ENCODE assay signal across 10 cellular contexts in the genomic region with DNA sequence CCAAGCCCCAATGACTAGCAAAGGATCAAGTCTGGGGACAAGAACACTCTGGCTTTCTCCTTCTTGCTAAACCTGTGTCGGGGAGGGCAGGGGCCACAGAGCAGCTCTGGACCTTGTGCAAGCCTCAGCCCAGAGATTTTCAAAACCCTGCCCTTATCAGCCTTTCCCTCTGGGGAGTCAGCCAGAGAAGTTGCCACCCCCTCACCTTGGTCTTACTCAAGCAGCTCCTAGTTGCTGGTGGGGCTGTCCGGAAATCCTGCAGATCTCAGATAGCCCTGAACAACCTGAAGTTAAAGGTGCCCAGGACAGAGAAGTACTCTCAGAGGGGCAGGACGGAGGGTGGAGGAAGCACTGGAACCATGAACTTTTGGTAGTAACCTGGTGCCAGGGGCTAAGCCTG. TPM values are rescaled to one million over a fixed set of nuclear protein-coding genes. Genes with fewer than 3 reads are reported as not detected.
A peak's percentile ranks its signal among the peaks of the same experiment; 100 is the strongest.
DNase-seq lines count a peak whose midpoint lies in the region; ATAC-seq and TF ChIP-seq lines count a peak whose summit lies in the region.
"Had no signal": no experiment of that assay in that cellular context is flagged by ENCODE, and none has a peak within 500 bp of the region (broad histone marks: within the 10 kb centered on the region; RNA-seq: fewer than 3 reads in every experiment).

No MANE protein-coding gene starts in this region.

- H3K4me2 ChIP-seq in DND-41 (ENCODE audit: insufficient read depth, low read length): peak overlapping the region; percentile 98

- H3K9me3 Mint-ChIP-seq in activated T-helper 2 cell treated with anti-CD3 and anti-CD28 coated beads, Interferon-gamma antibody, Interleukin-2, Interleukin-4, amounts not matched to agents 10 μg/mL and 5 μg/mL and 100 μg/mL, durations not matched to agents 14 hours and 24 hours and 36 hours: no peaks in the 10 kb centered on the region
- H3K9me3 Mint-ChIP-seq in natural killer cell treated with Interleukin-12 subunit alpha and Interleukin-12 subunit beta and Interleukin-15 and Interleukin-18, amount 100 ng/mL, for 72 hours: no peaks in the 10 kb centered on the region

- no peaks in the 10 kb centered on the region; the same call in 1 of the 2 replicates for H3K79me2 ChIP-seq in DND-41 (ENCODE audit: insufficient read depth, low read length)

- peaks cover 6% of the 10 kb centered on the region for H3K27me3 Mint-ChIP-seq in activated T-helper 2 cell treated with anti-CD3 and anti-CD28 coated beads, Interferon-gamma antibody, Interleukin-2, Interleukin-4, amounts not matched to agents 10 μg/mL and 5 μg/mL and 100 μg/mL, durations not matched to agents 14 hours and 24 hours and 36 hours (ENCODE audit: low read depth)
- H3K27me3 Mint-ChIP-seq in natural killer cell treated with Interleukin-12 subunit alpha and Interleukin-12 subunit beta and Interleukin-15 and Interleukin-18, amount 100 ng/mL, for 72 hours: peaks cover 0 to 3% of the 10 kb centered on the region in 2 donors

- no peaks in the 10 kb centered on the region for H3K36me3 ChIP-seq in DND-41 (ENCODE audit: insufficient read depth, low read length)

- no peak for DNase-seq in DND-41
- DNase-seq in activated T-helper 2 cell treated with anti-CD3 and anti-CD28 coated beads, Interferon-gamma antibody, Interleukin-2, Interleukin-4, amounts not matched to agents 10 μg/mL and 5 μg/mL and 100 μg/mL, durations not matched to agents 14 hours and 24 hours and 36 hours (ENCODE audit: low spot score): no peak
- DNase-seq in natural killer cell treated with Interleukin-12 subunit alpha and Interleukin-12 subunit beta and Interleukin-15 and Interleukin-18, amount 100 ng/mL, for 72 hours (ENCODE audit: low spot score): no peak
- no peak for DNase-seq in stimulated activated naive CD4-positive, alpha-beta T cell treated with Interleukin-2 at 50 U/mL for 16 hours (lab: John Stamatoyannopoulos, UW)
- DNase-seq in NCI-H1105 treated with DMSO at 0.1 percent for 48 hours (lab: John Stamatoyannopoulos, UW): no peak
- DNase-seq: HFFc6, NCI-H187 had no signal

- peaks cover 36% of the 10 kb centered on the region for H3K4me1 Mint-ChIP-seq in activated T-helper 2 cell treated with anti-CD3 and anti-CD28 coated beads, Interferon-gamma antibody, Interleukin-2, Interleukin-4, amounts not matched to agents 10 μg/mL and 5 μg/mL and 100 μg/mL, durations not matched to agents 14 hours and 24 hours and 36 hours (ENCODE audit: low read depth)
- peaks cover 35 to 46% of the 10 kb centered on the region in 2 donors for H3K4me1 Mint-ChIP-seq in natural killer cell treated with Interleukin-12 subunit alpha and Interleukin-12 subunit beta and Interleukin-15 and Interleukin-18, amount 100 ng/mL, for 72 hours (ENCODE audit: low read depth in 2 of 2)

- no peak overlapping the region for H3K27ac ChIP-seq in DND-41 (ENCODE audit: low read length)

- no peaks in the 10 kb centered on the region for H3K9me3 ChIP-seq in DND-41 (ENCODE audit: insufficient read depth, low read length, severe bottlenecking)

- peak overlapping the region; percentile 24 for H3K27ac Mint-ChIP-seq in activated T-helper 2 cell treated with anti-CD3 and anti-CD28 coated beads, Interferon-gamma antibody, Interleukin-2, Interleukin-4, amounts not matched to agents 10 μg/mL and 5 μg/mL and 100 μg/mL, durations not matched to agents 14 hours and 24 hours and 36 hours
- H3K27ac Mint-ChIP-seq in natural killer cell treated with Interleukin-12 subunit alpha and Interleukin-12 subunit beta and Interleukin-15 and Interleukin-18, amount 100 ng/mL, for 72 hours: peak overlapping the region; percentile 27 to 43
- H3K27ac Mint-ChIP-seq: HFFc6 had no signal

- ATAC-seq in DND-41 (ENCODE audit: insufficient read depth, low read depth) (no peak), GM21360 (IDR thresholded peaks at IDR 0.05; ENCODE audit: unreplicated experiment) (no peak), HG02759 (IDR thresholded peaks at IDR 0.05; ENCODE audit: unreplicated experiment) (no peak)
- ATAC-seq in natural killer cell treated with Interleukin-12 subunit alpha and Interleukin-12 subunit beta and Interleukin-15 and Interleukin-18, amount 100 ng/mL, for 72 hours: no peak

- no peak overlapping the region; the same call in 1 of the 2 replicates for H3K9ac ChIP-seq in DND-41 (ENCODE audit: low read depth, low read length)

- no peaks in the 10 kb centered on the region for H4K20me1 ChIP-seq in DND-41 (ENCODE audit: insufficient read depth, low read length)

- TF ChIP-seq CTCF in DND-41 (IDR thresholded peaks at IDR 0.05; ENCODE audit: borderline replicate concordance, extremely low read depth, low read length, poor library complexity, severe bottlenecking): no peak

- peaks cover 29% of the 10 kb centered on the region for H3K4me1 ChIP-seq in DND-41 (ENCODE audit: insufficient read depth, low read length)

- H3K27me3 ChIP-seq in DND-41 (ENCODE audit: insufficient read depth, low read length, poor library complexity): no peaks in the 10 kb centered on the region

- H3K36me3 Mint-ChIP-seq in activated T-helper 2 cell treated with anti-CD3 and anti-CD28 coated beads, Interferon-gamma antibody, Interleukin-2, Interleukin-4, amounts not matched to agents 10 μg/mL and 5 μg/mL and 100 μg/mL, durations not matched to agents 14 hours and 24 hours and 36 hours (ENCODE audit: low read depth): peaks cover 12% of the 10 kb centered on the region
- no peaks in the 10 kb centered on the region for H3K36me3 Mint-ChIP-seq in natural killer cell treated with Interleukin-12 subunit alpha and Interleukin-12 subunit beta and Interleukin-15 and Interleukin-18, amount 100 ng/mL, for 72 hours

- peak overlapping the region; percentile 73 for H3K4me3 Mint-ChIP-seq in activated T-helper 2 cell treated with anti-CD3 and anti-CD28 coated beads, Interferon-gamma antibody, Interleukin-2, Interleukin-4, amounts not matched to agents 10 μg/mL and 5 μg/mL and 100 μg/mL, durations not matched to agents 14 hours and 24 hours and 36 hours (ENCODE audit: low read depth)
- H3K4me3 Mint-ChIP-seq in natural killer cell treated with Interleukin-12 subunit alpha and Interleukin-12 subunit beta and Interleukin-15 and Interleukin-18, amount 100 ng/mL, for 72 hours: peak overlapping the region; percentile 73

- intact Hi-C loops in activated T-helper 2 cell treated with anti-CD3 and anti-CD28 coated beads, Interferon-gamma antibody, Interleukin-2, Interleukin-4, amounts not matched to agents 10 μg/mL and 5 μg/mL and 100 μg/mL, durations not matched to agents 14 hours and 24 hours and 36 hours (cut with micrococcal nuclease): no loop called here

- TF ChIP-seq POLR2A in GM19193 (IDR thresholded peaks at IDR 0.05; ENCODE audit: extremely low read depth, insufficient read depth, insufficient read length): peak; percentile 47

- H2AFZ ChIP-seq in DND-41 (ENCODE audit: low read depth, low read length): no peak overlapping the region

- peak overlapping the region in 1 of 2 experiments; percentile 57; a peak in 2 of 4 replicates for H3K4me3 ChIP-seq in DND-41 (ENCODE audit: low read depth in 1 of 2, low read length in 2 of 2)

RNA-seq across cellular contexts. Expression of a gene that starts 1.1 kb away (rescaled TPM):
- 9.7 TPM in 2 replicates for total RNA-seq in activated T-helper 2 cell treated with anti-CD3 and anti-CD28 coated beads, Interferon-gamma antibody, Interleukin-2, Interleukin-4, amounts not matched to agents 10 μg/mL and 5 μg/mL and 100 μg/mL, durations not matched to agents 14 hours and 24 hours and 36 hours
- total RNA-seq in natural killer cell treated with Interleukin-12 subunit alpha and Interleukin-12 subunit beta and Interleukin-15 and Interleukin-18, amount 100 ng/mL, for 72 hours: 1 to 10 TPM in 1 of 2 donors, under 1 TPM in 1; 1.00 to 3.3 TPM

RNA-seq across cellular contexts. Expression of a gene that starts 54.9 kb away (rescaled TPM):
- 241 and 244 TPM in 2 replicates for total RNA-seq in activated T-helper 2 cell treated with anti-CD3 and anti-CD28 coated beads, Interferon-gamma antibody, Interleukin-2, Interleukin-4, amounts not matched to agents 10 μg/mL and 5 μg/mL and 100 μg/mL, durations not matched to agents 14 hours and 24 hours and 36 hours
- 100 to 1,000 TPM; 140 to 143 TPM for total RNA-seq in natural killer cell treated with Interleukin-12 subunit alpha and Interleukin-12 subunit beta and Interleukin-15 and Interleukin-18, amount 100 ng/mL, for 72 hours
